ENCODE assay signal across 8 cellular contexts in the genomic region with DNA sequence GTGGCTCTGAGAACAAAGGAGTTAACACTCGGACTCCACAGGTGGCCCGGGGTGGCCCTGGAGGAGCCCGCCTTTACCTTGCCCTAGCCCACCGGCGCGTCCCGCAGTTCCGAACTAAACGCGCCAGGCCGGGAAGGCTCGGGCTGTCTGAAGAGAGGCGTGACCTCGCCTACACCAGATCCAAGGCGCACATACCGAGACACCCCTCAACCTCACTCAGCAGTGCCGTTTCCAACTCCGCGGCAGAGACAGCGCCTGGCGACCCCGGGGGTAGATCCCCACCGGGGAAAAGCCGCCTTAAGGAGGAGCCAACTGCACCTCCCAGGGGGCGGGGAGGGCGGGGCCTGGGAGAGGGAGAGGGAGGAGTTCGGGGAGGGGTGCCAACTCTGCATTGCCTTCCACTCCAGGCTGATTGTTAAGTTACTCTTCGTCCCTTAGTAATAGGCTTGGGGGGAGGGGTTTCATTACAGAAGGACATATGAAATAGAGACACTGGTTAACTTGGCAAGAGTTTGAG. TPM values are rescaled to one million over a fixed set of nuclear protein-coding genes. Genes with fewer than 3 reads are reported as not detected.
DNase-seq lines count a peak whose midpoint lies in the region; ATAC-seq, FAIRE-seq and TF ChIP-seq lines count a peak whose summit lies in the region.

A gene (minus strand): TSS at position 272 of the 517 bp plus-strand sequence. CDS start 1,408 bp downstream, outside the sequence.

- POLR2A ChIA-PET in AG04450 (lab: Yijun Ruan, JAX): interaction anchor here (0.6 to 1.6 kb wide), 8 partner anchors 8 to 210 kb away, joined by 3 to 14 read pairs (median 4); no protein-coding TSS in a partner anchor
- POLR2A ChIA-PET in activated B cell treated with CpG ODN at 0.5 μM for 24 hours (lab: Charles Lee): interaction anchor here (0.6 to 1.5 kb wide), 8 partner anchors 7 to 558 kb away, joined by 3 to 7 read pairs (median 3); a partner anchor contains a TSS

- peak within 1 kb of the TSS; percentile 92 for H3K4me3 Mint-ChIP-seq in activated B cell treated with CpG ODN at 0.5 μM for 24 hours

- H3K27me3 ChIP-seq in AG04450 (ENCODE audit: control insufficient read depth, insufficient read depth, low read length): no peaks in the 10 kb centered on the region

- H3K9me3 Mint-ChIP-seq in activated B cell treated with CpG ODN at 0.5 μM for 24 hours: no peaks in the 10 kb centered on the region

- peaks cover 5 to 9% of the 10 kb centered on the region in 2 donors for H3K4me1 ChIP-seq in kidney (ENCODE audit: control insufficient read depth in 1 of 2, insufficient read depth in 1 of 2, low read depth in 1 of 2, low read length in 2 of 2)

- DNase-seq in AG04450 (ENCODE audit: low read depth, low spot score): peak; percentile 79
- peak; percentile 89 for DNase-seq in NCI-H2227 treated with DMSO at 0.1 percent for 48 hours (lab: John Stamatoyannopoulos, UW)
- DNase-seq in activated B cell treated with CpG ODN at 0.5 μM for 24 hours: no peak
- DNase-seq in central memory CD4-positive, alpha-beta T cell: peak; percentile 55
- peak; percentile 96 for DNase-seq in kidney
- DNase-seq in stimulated activated CD4-positive, alpha-beta T cell treated with anti-CD3 and anti-CD28 coated beads, Interleukin-15, amount 100 ng/mL, for 24 hours: peak; percentile 90

- H3K9ac ChIP-seq in kidney (ENCODE audit: low read length in 2 of 2): peak within 1 kb of the TSS; percentile 11 to 90

- H3K9me3 ChIP-seq in AG04450 (ENCODE audit: control insufficient read depth, insufficient read depth, low read length): no peaks in the 10 kb centered on the region
- H3K9me3 ChIP-seq in kidney (ENCODE audit: control insufficient read depth in 1 of 2, low read length in 2 of 2): no peaks in the 10 kb centered on the region

- H3K27ac Mint-ChIP-seq in activated B cell treated with CpG ODN at 0.5 μM for 24 hours: peak within 1 kb of the TSS; percentile 91

- TF ChIP-seq CTCF in AG04450 (IDR thresholded peaks at IDR 0.05; ENCODE audit: low read depth, low read length) (no peak), activated B cell treated with CpG ODN at 0.5 μM for 24 hours (IDR thresholded peaks at IDR 0.05) (no peak), kidney (IDR thresholded peaks at IDR 0.05; ENCODE audit: borderline replicate concordance, extremely low read depth, insufficient read depth) (no peak)

- H3K36me3 Mint-ChIP-seq in activated B cell treated with CpG ODN at 0.5 μM for 24 hours (ENCODE audit: low read depth): peaks cover 18% of the 10 kb centered on the region

- peak within 1 kb of the TSS; percentile 86 for H3K27ac ChIP-seq in AG04450 (ENCODE audit: low read depth, low read length)
- peak within 1 kb of the TSS; percentile 86 to 94 for H3K27ac ChIP-seq in kidney (ENCODE audit: low read depth in 2 of 2, low read length in 2 of 2)

- peaks cover 0 to 4% of the 10 kb centered on the region in 2 donors for H3K36me3 ChIP-seq in kidney (ENCODE audit: control insufficient read depth in 1 of 2, insufficient read depth in 2 of 2, low read length in 2 of 2)

- intact Hi-C loops in activated B cell treated with CpG ODN at 0.5 μM for 24 hours (cut with micrococcal nuclease) (loop anchor here (2.0 kb wide), 2 partner anchors 158 to 256 kb away; a partner anchor contains a TSS), kidney (cut with DNase I) (no loop called here)

- H3K27me3 Mint-ChIP-seq in activated B cell treated with CpG ODN at 0.5 μM for 24 hours: peaks cover 17% of the 10 kb centered on the region

- no peak for FAIRE-seq in kidney (lab: Jason Lieb, UNC)

- peaks cover 28% of the 10 kb centered on the region for H3K4me1 Mint-ChIP-seq in activated B cell treated with CpG ODN at 0.5 μM for 24 hours

- peak within 1 kb of the TSS; percentile 96 for H3K4me3 ChIP-seq in AG04450 (ENCODE audit: low read depth, low read length)
- peak within 1 kb of the TSS; percentile 82 to 88 for H3K4me3 ChIP-seq in kidney (ENCODE audit: low read length in 2 of 2)

- CTCF ChIA-PET in AG04450 (lab: Charles Lee) (interaction anchor here (0.6 kb wide), 2 partner anchors 15 to 78 kb away, joined by 3 to 8 read pairs; no protein-coding TSS in a partner anchor), activated B cell treated with CpG ODN at 0.5 μM for 24 hours (lab: Charles Lee) (no interaction called here)

- ATAC-seq in GM18909 (IDR thresholded peaks at IDR 0.05; ENCODE audit: poor library complexity, unreplicated experiment) (peak; percentile 63), HG03159 (IDR thresholded peaks at IDR 0.05; ENCODE audit: unreplicated experiment) (peak; percentile 55), activated B cell treated with CpG ODN at 0.5 μM for 24 hours (ENCODE audit: low read depth) (peak; percentile 79)

RNA-seq across cellular contexts. Expression of the gene that starts here (rescaled TPM):
- 50.0 and 58.9 TPM in 2 replicates for polyA plus RNA-seq in AG04450 (2011; rRNA removed)
- 57.1 and 73.5 TPM in 2 replicates for polyA minus RNA-seq in AG04450 (2011; rRNA and poly(A)+ RNA removed)
- total RNA-seq in activated B cell treated with CpG ODN at 0.5 μM for 24 hours: 82.6 and 102 TPM in 2 replicates
- 101 TPM for total RNA-seq in kidney
- 19.4 TPM for polyA plus RNA-seq in kidney (ENCODE audit: insufficient read depth, low read depth, low replicate concordance)
